22 cellular contexts compared by ENCODE assay signal in genomic region chr10:99720387-99720786, GRCh38.
"Had no signal": no experiment of that assay in that cellular context is flagged by ENCODE, and none has a peak within 500 bp of the region (broad histone marks: within the 10 kb centered on the region; RNA-seq: fewer than 3 reads in every experiment).

No MANE protein-coding gene starts in this region.

- ATAC-seq: Panc1, PC-3 had no signal

- DNase-seq: KBM-7; MV-4-11; NCI-H1048; NCI-H1105; NCI-H1417; NCI-H1436 treated with DMSO at 0.1 percent for 48 hours; NCI-H1694; NCI-H187 treated with DMSO at 0.1 percent for 48 hours; NCI-H2029 treated with DMSO at 0.1 percent for 48 hours; NCI-H226; NCI-H446; NCI-H510A; NCI-H524 treated with DMSO at 0.1 percent for 48 hours; NCI-H69; NCI-H774; NK-92 treated with Interleukin-12 subunit alpha and Interleukin-12 subunit beta, amount 100 ng/mL, for 24 hours; PC-3; SHP77; SK-N-SH had no signal

- H3K27ac ChIP-seq: HL-60, RWPE1 had no signal

- H3K9me3 ChIP-seq: SK-N-SH had no signal
